24 cellular contexts compared by ENCODE assay signal in genomic region chr15:43214592-43215295, GRCh38. TPM values are rescaled to one million over a fixed set of nuclear protein-coding genes. Genes with fewer than 3 reads are reported as not detected.
A peak's percentile ranks its signal among the peaks of the same experiment; 100 is the strongest.
DNase-seq lines count a peak whose midpoint lies in the region; ATAC-seq and TF ChIP-seq lines count a peak whose summit lies in the region.
"Had no signal": no experiment of that assay in that cellular context is flagged by ENCODE, and none has a peak within 500 bp of the region (broad histone marks: within the 10 kb centered on the region; RNA-seq: fewer than 3 reads in every experiment).

No MANE protein-coding gene starts in this region.

- no peak overlapping the region for H3K4me3 ChIP-seq in H7 (ENCODE audit: insufficient read depth, low read depth, low read length)
- H3K4me3 ChIP-seq in coronary artery, result no peak overlapping the region
- no peak overlapping the region for H3K4me3 ChIP-seq in neural progenitor cell
- H3K4me3 ChIP-seq: A549; BLaER1 treated with 17β-estradiol and CSF1 and Interleukin-3, amounts not matched to agents 10 nM and 100 nM; HAP-1; PC-9 had no signal

- no peaks in the 10 kb centered on the region for H3K9me3 Mint-ChIP-seq in neural progenitor cell
- H3K9me3 Mint-ChIP-seq in activated CD4-positive, alpha-beta T cell treated with anti-CD3 and anti-CD28 coated beads for 36 hours (ENCODE audit: low read depth), result no peaks in the 10 kb centered on the region
- H3K9me3 Mint-ChIP-seq: CD4-positive, alpha-beta memory T cell had no signal

- H3K4me1 ChIP-seq in neural progenitor cell, result no peaks in the 10 kb centered on the region
- H3K4me1 ChIP-seq: A549; BLaER1 treated with 17β-estradiol and CSF1 and Interleukin-3, amounts not matched to agents 10 nM and 100 nM; HAP-1 had no signal

- TF ChIP-seq CTCF in coronary artery (IDR thresholded peaks at IDR 0.05) (no peak), neural progenitor cell (IDR thresholded peaks at IDR 0.05) (no peak)

- no peaks in the 10 kb centered on the region for H3K36me3 Mint-ChIP-seq in neural progenitor cell
- no peaks in the 10 kb centered on the region for H3K36me3 Mint-ChIP-seq in activated CD4-positive, alpha-beta T cell treated with anti-CD3 and anti-CD28 coated beads for 36 hours (ENCODE audit: low read depth)
- H3K36me3 Mint-ChIP-seq: CD4-positive, alpha-beta memory T cell had no signal

- H3K9ac ChIP-seq in neural progenitor cell, result no peak overlapping the region
- H3K9ac ChIP-seq: BLaER1 treated with 17β-estradiol and CSF1 and Interleukin-3, amounts not matched to agents 10 nM and 100 nM; KMS-11 had no signal

- H3K27me3 ChIP-seq in H7 (ENCODE audit: control insufficient read depth, insufficient read depth, low read length) (no peaks in the 10 kb centered on the region), neural progenitor cell (no peaks in the 10 kb centered on the region)
- H3K27me3 ChIP-seq: BLaER1 treated with 17β-estradiol and CSF1 and Interleukin-3, amounts not matched to agents 10 nM and 100 nM had no signal

- peak overlapping the region; percentile 72 for H2AFZ ChIP-seq in neural progenitor cell (replicated peaks)
- H2AFZ ChIP-seq: PC-9 had no signal

- H3F3A ChIP-seq in neural progenitor cell (ENCODE audit: low read depth), result no peaks in the 10 kb centered on the region

- no peaks in the 10 kb centered on the region for H4K20me1 ChIP-seq in neural progenitor cell (ENCODE audit: low read depth)
- H4K20me1 ChIP-seq: BLaER1 treated with 17β-estradiol and CSF1 and Interleukin-3, amounts not matched to agents 10 nM and 100 nM had no signal

- ATAC-seq in left cardiac atrium, result peak; percentile 30 to 48
- ATAC-seq in activated CD4-positive, alpha-beta T cell treated with anti-CD3 and anti-CD28 coated beads for 36 hours, result no peak
- no peak for ATAC-seq in left lobe of liver
- ATAC-seq: A549 had no signal

- H3K36me3 ChIP-seq in H7 (replicated peaks; ENCODE audit: control insufficient read depth, insufficient read depth, low read length), result no peaks in the 10 kb centered on the region
- no peaks in the 10 kb centered on the region for H3K36me3 ChIP-seq in neural progenitor cell
- H3K36me3 ChIP-seq: BLaER1 treated with 17β-estradiol and CSF1 and Interleukin-3, amounts not matched to agents 10 nM and 100 nM; HAP-1 had no signal

- DNase-seq in H7, result peak; percentile 29
- peak; percentile 53 for DNase-seq in coronary artery (ENCODE audit: low spot score)
- no peak for DNase-seq in left cardiac atrium
- no peak for DNase-seq in neural progenitor cell (ENCODE audit: low spot score)
- DNase-seq in activated CD4-positive, alpha-beta T cell treated with anti-CD3 and anti-CD28 coated beads for 36 hours, result no peak
- no peak for DNase-seq in NCI-H1694 treated with DMSO at 0.1 percent for 48 hours (lab: John Stamatoyannopoulos, UW)
- DNase-seq in left lobe of liver (ENCODE audit: low spot score), result no peak
- DNase-seq: AML-193; CD4-positive, alpha-beta memory T cell; COR-L47; NCI-H1092; NCI-H1436; NCI-H187 treated with DMSO at 0.1 percent for 48 hours; NCI-H446; NCI-H524 treated with DMSO at 0.1 percent for 48 hours; NCI-H774; PC-9; SHP77 treated with DMSO at 0.1 percent for 48 hours had no signal

- H3K27ac ChIP-seq in coronary artery, result no peak overlapping the region
- no peak overlapping the region for H3K27ac ChIP-seq in neural progenitor cell
- H3K27ac ChIP-seq: A549; BLaER1 treated with 17β-estradiol and CSF1 and Interleukin-3, amounts not matched to agents 10 nM and 100 nM; KMS-11; PC-9 had no signal

- H3K79me2 ChIP-seq in neural progenitor cell (ENCODE audit: low read depth), result no peaks in the 10 kb centered on the region

- intact Hi-C loops in left cardiac atrium (cut with DNase I), result no loop called here
- intact Hi-C loops in activated CD4-positive, alpha-beta T cell treated with anti-CD3 and anti-CD28 coated beads for 36 hours (cut with DNase I, micrococcal nuclease), result no loop called here

- H3K4me2 ChIP-seq in neural progenitor cell, result no peak overlapping the region
- H3K4me2 ChIP-seq: A549; BLaER1 treated with 17β-estradiol and CSF1 and Interleukin-3, amounts not matched to agents 10 nM and 100 nM; KMS-11; PC-9 had no signal

- H3K27ac Mint-ChIP-seq in neural progenitor cell, result no peak overlapping the region
- no peak overlapping the region for H3K27ac Mint-ChIP-seq in activated CD4-positive, alpha-beta T cell treated with anti-CD3 and anti-CD28 coated beads for 36 hours

- no peaks in the 10 kb centered on the region for H3K9me3 ChIP-seq in neural progenitor cell (ENCODE audit: low read depth)
- H3K9me3 ChIP-seq: A549, HAP-1 had no signal

- H3K4me1 Mint-ChIP-seq in neural progenitor cell, result peaks cover 7% of the 10 kb centered on the region
- no peaks in the 10 kb centered on the region for H3K4me1 Mint-ChIP-seq in activated CD4-positive, alpha-beta T cell treated with anti-CD3 and anti-CD28 coated beads for 36 hours
- H3K4me1 Mint-ChIP-seq: CD4-positive, alpha-beta memory T cell; IgD-negative memory B cell had no signal

- CTCF ChIA-PET in activated CD4-positive, alpha-beta T cell treated with anti-CD3 and anti-CD28 coated beads for 36 hours (lab: Charles Lee), result interaction anchor here (0.6 to 2.7 kb wide), 4 partner anchors 10 to 410 kb away, joined by 3 to 14 read pairs (median 5); no protein-coding TSS in a partner anchor

- POLR2A ChIA-PET in activated CD4-positive, alpha-beta T cell treated with anti-CD3 and anti-CD28 coated beads for 36 hours (lab: Charles Lee), result no interaction called here

- no peak overlapping the region for H3K4me3 Mint-ChIP-seq in neural progenitor cell
- no peak overlapping the region for H3K4me3 Mint-ChIP-seq in activated CD4-positive, alpha-beta T cell treated with anti-CD3 and anti-CD28 coated beads for 36 hours
- H3K4me3 Mint-ChIP-seq: CD4-positive, alpha-beta memory T cell; IgD-negative memory B cell had no signal

- peaks cover 2% of the 10 kb centered on the region for H3K27me3 Mint-ChIP-seq in neural progenitor cell (ENCODE audit: insufficient read depth, low read depth)
- no peaks in the 10 kb centered on the region for H3K27me3 Mint-ChIP-seq in activated CD4-positive, alpha-beta T cell treated with anti-CD3 and anti-CD28 coated beads for 36 hours

RNA-seq across cellular contexts. Expression of gene EPB42, which starts 6.1 kb away (rescaled TPM):
- total RNA-seq in H7 (2014; rRNA removed; shearing (Covaris generic)), result not detected in 2 replicates
- total RNA-seq in left cardiac atrium (1 to 10 TPM in 1 of 2 donors, under 1 TPM in 1; 0.68 to 2.3 TPM), neural progenitor cell (ENCODE audit: low replicate concordance) (not detected in 2 replicates), left lobe of liver (0.13 TPM)
- not detected for total RNA-seq in activated CD4-positive, alpha-beta T cell treated with anti-CD3 and anti-CD28 coated beads for 36 hours
- total RNA-seq: CD4-positive, alpha-beta memory T cell; PC-9; RPMI7951 had no signal

RNA-seq across cellular contexts. Expression of gene CCNDBP1, which starts 29.5 kb away (rescaled TPM):
- 49.7 and 51.3 TPM in 2 replicates for total RNA-seq in H7 (2014; rRNA removed; shearing (Covaris generic))
- total RNA-seq in left cardiac atrium (10 to 100 TPM; 45.1 to 50.0 TPM), neural progenitor cell (ENCODE audit: low replicate concordance) (43.1 and 44.3 TPM in 2 replicates), left lobe of liver (20.0 TPM)
- 10 to 100 TPM; 45.8 to 51.6 TPM for total RNA-seq in activated CD4-positive, alpha-beta T cell treated with anti-CD3 and anti-CD28 coated beads for 36 hours

RNA-seq across cellular contexts. Expression of gene TGM5, which starts 52.0 kb away (rescaled TPM):
- total RNA-seq in H7 (2014; rRNA removed; shearing (Covaris generic)), result not detected in 2 replicates
- not detected for total RNA-seq in left cardiac atrium
- total RNA-seq in neural progenitor cell (ENCODE audit: low replicate concordance), result not detected in 2 replicates
- total RNA-seq in activated CD4-positive, alpha-beta T cell treated with anti-CD3 and anti-CD28 coated beads for 36 hours, result not detected
- not detected for total RNA-seq in left lobe of liver
- total RNA-seq: CD4-positive, alpha-beta memory T cell; RPMI7951 had no signal

Comparison
In these comparisons a context has a peak if more than half of its experiments do, and no peak if none do; other contexts are left out.
1. DNase-seq: peak in H7 (single experiment) and coronary artery (single experiment); none in left cardiac atrium (single experiment), neural progenitor cell (single experiment), activated CD4-positive, alpha-beta T cell treated with anti-CD3 and anti-CD28 coated beads for 36 hours (single experiment), NCI-H1694 treated with DMSO at 0.1 percent for 48 hours (single experiment) and left lobe of liver (single experiment).
2. ATAC-seq: peak in left cardiac atrium (2 of 2); none in activated CD4-positive, alpha-beta T cell treated with anti-CD3 and anti-CD28 coated beads for 36 hours (single experiment) and left lobe of liver (single experiment).